27 cellular contexts compared by ENCODE assay signal in genomic region chr11:28585007-28585406, GRCh38.
DNase-seq lines count a peak whose midpoint lies in the region; ATAC-seq, FAIRE-seq and TF ChIP-seq lines count a peak whose summit lies in the region.
"Had no signal": no experiment of that assay in that cellular context is flagged by ENCODE, and none has a peak within 500 bp of the region (broad histone marks: within the 10 kb centered on the region; RNA-seq: fewer than 3 reads in every experiment).

No MANE protein-coding gene starts in this region.

- no peak for TF ChIP-seq POLR2A in IMR-90 (IDR thresholded peaks at IDR 0.05; ENCODE audit: low read depth, low read length)
- TF ChIP-seq POLR2A in HepG2 (IDR thresholded peaks at IDR 0.05; ENCODE audit: insufficient read depth in 1 of 2, low read depth in 2 of 2, low read length in 2 of 2) = no peak

- in situ Hi-C loops in IMR-90 (cut with MboI; ENCODE audit: low sequenced_read_pairs) (no loop called here), brain microvascular endothelial cell (cut with HindIII; ENCODE audit: low pct_ligation_motif_present, low sequenced_read_pairs) (no loop called here), HepG2 (cut with HindIII; ENCODE audit: extremely low pct_ligation_motif_present, low pct_unique_long_range_greater_than_20kb) (no loop called here)

- FAIRE-seq in HepG2 (lab: Jason Lieb, UNC) = no peak
- FAIRE-seq: endometrium, frontal cortex, GM12878, kidney, small intestine had no signal

- H3K36me3 ChIP-seq in IMR-90 (ENCODE audit: control insufficient read depth, insufficient read depth, low read length) (no peaks in the 10 kb centered on the region), brain microvascular endothelial cell (replicated peaks) (no peaks in the 10 kb centered on the region), HepG2 (replicated peaks in 1 of 2; ENCODE audit: control insufficient read depth in 1 of 2, insufficient read depth in 2 of 2, low read length in 2 of 2) (no peaks in the 10 kb centered on the region), MG63 (no peaks in the 10 kb centered on the region)
- H3K36me3 ChIP-seq: cardiac muscle cell, neutrophil, uterus had no signal

- POLR2A ChIA-PET in IMR-90 (lab: Charles Lee; ENCODE audit: unreplicated experiment) (no interaction called here), HepG2 (lab: Yijun Ruan, JAX) (no interaction called here), GM10248 (lab: Yijun Ruan, JAX) (no interaction called here)

- H3K9ac ChIP-seq in IMR-90 (ENCODE audit: low read depth, low read length) (no peak overlapping the region), HepG2 (ENCODE audit: insufficient read depth, low read depth, low read length) (no peak overlapping the region)

- H2AK9ac ChIP-seq in IMR-90 (replicated peaks; ENCODE audit: low read depth, low read length, poor library complexity) = no peak overlapping the region

- H4K20me1 ChIP-seq in IMR-90 (ENCODE audit: insufficient read depth, low read length) = no peaks in the 10 kb centered on the region
- H4K20me1 ChIP-seq in HepG2 (ENCODE audit: insufficient read depth, low read length) = no peaks in the 10 kb centered on the region

- H2BK5ac ChIP-seq in IMR-90 (ENCODE audit: low read depth, low read length, poor library complexity, severe bottlenecking) = peak overlapping the region; percentile 86

- H3K79me1 ChIP-seq in IMR-90 (ENCODE audit: low read depth in 1 of 2, low read length in 2 of 2) = no peaks in the 10 kb centered on the region

- ATAC-seq in IMR-90 (ENCODE audit: low read depth) (peak; percentile 95), HepG2 (no peak)
- ATAC-seq: activated naive CD8-positive, alpha-beta T cell treated with anti-CD3 and anti-CD28 coated beads, Interleukin-2, amount 50 U/mL, for 24 hours; GM12878; stimulated activated naive B cell treated with anti-CD40 and anti-IgM and Interleukin-4, amounts not matched to agents 10 μg/mL and 1 μg/mL and 100 μg/mL, for 72 hours had no signal

- peak overlapping the region; percentile 64; the same call in 1 of the 2 replicates for H3K23ac ChIP-seq in IMR-90 (ENCODE audit: low read depth, low read length)

- peak overlapping the region; percentile 85; the same call in 1 of the 2 replicates for H4K5ac ChIP-seq in IMR-90 (ENCODE audit: low read depth, low read length)

- H3K4me3 ChIP-seq in AG09309 (ENCODE audit: control insufficient read depth, low read depth, low read length) = no peak overlapping the region
- H3K4me3 ChIP-seq in IMR-90 (ENCODE audit: insufficient read depth, low read depth, low read length) = no peak overlapping the region
- H3K4me3 ChIP-seq in brain microvascular endothelial cell (ENCODE audit: low read depth, low read length) = no peak overlapping the region
- no peak overlapping the region for H3K4me3 ChIP-seq in HepG2 (replicated peaks in 1 of 3; ENCODE audit: insufficient read depth in 1 of 3, low read depth in 2 of 3, low read length in 3 of 3)
- no peak overlapping the region for H3K4me3 ChIP-seq in MG63
- H3K4me3 ChIP-seq: cardiac muscle cell, GM12878, lung, testis, uterus had no signal

- no peaks in the 10 kb centered on the region for H3K9me1 ChIP-seq in IMR-90 (ENCODE audit: insufficient read depth, low read length)

- peak overlapping the region; percentile 24; the same call in 1 of the 3 replicates for H2BK15ac ChIP-seq in IMR-90 (ENCODE audit: low read depth, low read length)

- intact Hi-C loops in IMR-90 (cut with micrococcal nuclease) = no loop called here
- intact Hi-C loops in HepG2 (cut with micrococcal nuclease; ENCODE audit: unreplicated experiment) = no loop called here

- no peak overlapping the region for H3K56ac ChIP-seq in IMR-90 (ENCODE audit: extremely low read depth, insufficient read depth, low read length)

- H3K18ac ChIP-seq in IMR-90 (ENCODE audit: low read depth, low read length) = peak overlapping the region; percentile 85; the same call in 1 of the 2 replicates

- dilution Hi-C loops in IMR-90 (cut with HindIII; ENCODE audit: low sequenced_read_pairs, unreplicated experiment) = no loop called here

- no peaks in the 10 kb centered on the region for H3K27me3 ChIP-seq in IMR-90 (ENCODE audit: control insufficient read depth, insufficient read depth, low read length)
- H3K27me3 ChIP-seq in brain microvascular endothelial cell (replicated peaks) = no peaks in the 10 kb centered on the region
- H3K27me3 ChIP-seq in HepG2 (ENCODE audit: control insufficient read depth in 1 of 2, insufficient read depth in 2 of 2, low read length in 2 of 2) = no peaks in the 10 kb centered on the region
- H3K27me3 ChIP-seq in MG63 = no peaks in the 10 kb centered on the region
- H3K27me3 ChIP-seq: cardiac muscle cell, neutrophil, testis, uterus had no signal

- peak overlapping the region; percentile 87 for H2BK120ac ChIP-seq in IMR-90 (ENCODE audit: low read depth, low read length)

- peak overlapping the region; percentile 19; the same call in 1 of the 2 replicates for H2BK20ac ChIP-seq in IMR-90 (ENCODE audit: low read depth, low read length)

- no peaks in the 10 kb centered on the region for H3K79me2 ChIP-seq in HepG2 (ENCODE audit: insufficient read depth, low read length)

- H2AFZ ChIP-seq in IMR-90 (replicated peaks; ENCODE audit: low read length, poor library complexity) = no peak overlapping the region
- H2AFZ ChIP-seq in HepG2 (ENCODE audit: low read length) = no peak overlapping the region

- BruUV-seq in IMR-90 (replicated peaks; lab: Mats Ljungman, UMichigan) = no TSS peak
- BruUV-seq in HepG2 (replicated peaks; lab: Mats Ljungman, UMichigan) = no TSS peak

- DNase-seq in AG09309 (ENCODE audit: low read depth) (peak; percentile 24), IMR-90 (peak; percentile 84), brain microvascular endothelial cell (peak; percentile 4), iris pigment epithelial cell (ENCODE audit: low read depth) (peak; percentile 25), NCI-H1694 treated with DMSO at 0.1 percent for 48 hours (lab: John Stamatoyannopoulos, UW) (no peak), HepG2 (ENCODE audit: low spot score) (no peak), GM10248 (ENCODE audit: extremely low spot score) (no peak), MG63 (no peak)
- DNase-seq: activated CD4-positive, alpha-beta memory T cell treated with anti-CD3 and anti-CD28 coated beads for 36 hours; activated CD4-positive, CD25-positive, alpha-beta regulatory T cell; activated naive CD8-positive, alpha-beta T cell treated with anti-CD3 and anti-CD28 coated beads, Interleukin-2, amount 50 U/mL, for 24 hours; kidney; NCI-H1417; NCI-H2107; NCI-H524 treated with DMSO at 0.1 percent for 48 hours; small intestine; stimulated activated CD4-positive, alpha-beta T cell treated with anti-CD3 and anti-CD28 coated beads, Interleukin-2, amount 100 ng/mL, for 48 hours; stimulated activated naive B cell treated with anti-CD40 and anti-IgM and Interleukin-4, amounts not matched to agents 10 μg/mL and 1 μg/mL and 100 μg/mL, for 72 hours; T1000; testis; uterus had no signal

- CTCF ChIA-PET in IMR-90 (lab: Yijun Ruan, JAX) = no interaction called here
- CTCF ChIA-PET in HepG2 (lab: Yijun Ruan, JAX; ENCODE audit: low intra/inter-chr PET ratio, low total read pairs) = no interaction called here
- CTCF ChIA-PET in GM10248 (lab: Yijun Ruan, JAX) = no interaction called here

- H3K27ac ChIP-seq in IMR-90 (ENCODE audit: insufficient read depth, low read length) (no peak overlapping the region), brain microvascular endothelial cell (no peak overlapping the region), HepG2 (ENCODE audit: extremely low read length, insufficient read depth, low read length) (no peak overlapping the region)
- H3K27ac ChIP-seq: cardiac muscle cell, neutrophil, testis, uterus had no signal

- no peak for TF ChIP-seq CTCF in AG09309 (IDR thresholded peaks at IDR 0.05; ENCODE audit: control insufficient read depth, insufficient read depth, low read depth, low read length, missing control alignments)
- TF ChIP-seq CTCF in IMR-90 (conservative IDR thresholded peaks at IDR 0.05; ENCODE audit: low read depth, low read length) = no peak
- TF ChIP-seq CTCF in brain microvascular endothelial cell (IDR thresholded peaks at IDR 0.05; ENCODE audit: low read depth, low read length, missing control alignments) = no peak
- TF ChIP-seq CTCF in HepG2 (CRISPR knock-in tag; IDR thresholded peaks at IDR 0.05) = no peak
- no peak for TF ChIP-seq CTCF in GM10248 (IDR thresholded peaks at IDR 0.05; ENCODE audit: control extremely low read depth, extremely low read depth, low read depth, missing control alignments)

- peak overlapping the region; percentile 48; the same call in 1 of the 2 replicates for H3K4ac ChIP-seq in IMR-90 (ENCODE audit: low read depth, low read length)

- H3K4me2 ChIP-seq in IMR-90 (ENCODE audit: low read depth, low read length) (peak overlapping the region; percentile 53; the same call in 1 of the 2 replicates), HepG2 (ENCODE audit: low read depth, low read length) (no peak overlapping the region)

- TF ChIP-seq EP300 in HepG2 (IDR thresholded peaks at IDR 0.05; ENCODE audit: low read depth in 2 of 2, low read length in 2 of 2) = no peak
- no peak for TF ChIP-seq EP300 in HepG2 (CRISPR knock-in tag; IDR thresholded peaks at IDR 0.05; ENCODE audit: borderline replicate concordance)

- H4K91ac ChIP-seq in IMR-90 (ENCODE audit: insufficient read depth, low read depth, low read length) = peak overlapping the region; percentile 48; the same call in 1 of the 2 replicates

- H4K8ac ChIP-seq in IMR-90 (ENCODE audit: low read depth in 2 of 2, low read length in 2 of 2) = peak overlapping the region; percentile 52 to 59; a peak in 3 of 4 replicates

- H3K4me1 ChIP-seq in IMR-90 (ENCODE audit: control insufficient read depth, insufficient read depth, low read length) (peaks cover 5% of the 10 kb centered on the region; the same call in 1 of the 2 replicates), HepG2 (ENCODE audit: insufficient read depth, low read length) (no peaks in the 10 kb centered on the region)
- H3K4me1 ChIP-seq: testis, uterus had no signal

- no peaks in the 10 kb centered on the region for H3K9me3 ChIP-seq in IMR-90 (ENCODE audit: control insufficient read depth, insufficient read depth, low read length)
- no peaks in the 10 kb centered on the region for H3K9me3 ChIP-seq in HepG2 (ENCODE audit: low read length)
- H3K9me3 ChIP-seq in MG63 = no peaks in the 10 kb centered on the region
- H3K9me3 ChIP-seq: neutrophil, testis, uterus had no signal

- no peak for TF ChIP-seq RAD21 in IMR-90 (IDR thresholded peaks at IDR 0.05; ENCODE audit: low read length)
- no peak for TF ChIP-seq RAD21 in HepG2 (CRISPR knock-in tag; IDR thresholded peaks at IDR 0.05)

- H3K14ac ChIP-seq in IMR-90 (replicated peaks; ENCODE audit: low read depth, low read length) = peak overlapping the region; percentile 74; the same call in 1 of the 2 replicates

- H2AK5ac ChIP-seq in IMR-90 (ENCODE audit: low read depth, low read length) = no peak overlapping the region

TF ChIP-seq in IMR-90, 13 proteins besides CTCF, POLR2A, EP300 and RAD21 (continues in another document):
- TF ChIP-seq MAFK (IDR thresholded peaks at IDR 0.05; ENCODE audit: low read depth, low read length) (no peak), CHD1 (IDR thresholded peaks at IDR 0.05; ENCODE audit: low read depth, low read length) (no peak)

TF ChIP-seq in HepG2, 621 proteins besides CTCF, POLR2A, EP300 and RAD21 (continues in another document):
- TF ChIP-seq ARNTL (CRISPR knock-in tag; IDR thresholded peaks at IDR 0.05) (no peak), ZNF747 (CRISPR knock-in tag; IDR thresholded peaks at IDR 0.05; ENCODE audit: borderline replicate concordance) (no peak), ZNF530 (CRISPR knock-in tag; IDR thresholded peaks at IDR 0.05; ENCODE audit: low read depth) (no peak)

Comparison
In these comparisons a context has a peak if more than half of its experiments do, and no peak if none do; other contexts are left out.
1. DNase-seq: peak in AG09309 (single experiment), IMR-90 (single experiment), brain microvascular endothelial cell (single experiment) and iris pigment epithelial cell (single experiment); none in NCI-H1694 treated with DMSO at 0.1 percent for 48 hours (single experiment), HepG2 (single experiment), GM10248 (single experiment) and MG63 (single experiment).